In genomic region chr2:229032596-229033234, GRCh38 we compare ENCODE assay signal across 28 cellular contexts.
A peak's percentile ranks its signal among the peaks of the same experiment; 100 is the strongest.
DNase-seq lines count a peak whose midpoint lies in the region; ATAC-seq, FAIRE-seq and TF ChIP-seq lines count a peak whose summit lies in the region.
"Had no signal": no experiment of that assay in that cellular context is flagged by ENCODE, and none has a peak within 500 bp of the region (broad histone marks: within the 10 kb centered on the region; RNA-seq: fewer than 3 reads in every experiment).

No MANE protein-coding gene starts in this region.

- DNase-seq in AG08396 (ENCODE audit: low spot score) (peak; percentile 15), ELR (ENCODE audit: low read depth) (peak; percentile 25), MG63 (peak; percentile 19), foreskin fibroblast (peak; percentile 20 to 52), HTR-8/SVneo (ENCODE audit: insufficient read length, low spot score) (no peak), heart left ventricle (no peak), small intestine (no peak)
- DNase-seq in stimulated activated naive CD8-positive, alpha-beta T cell treated with anti-CD3 and anti-CD28 coated beads, Interleukin-15, amount 100 ng/mL, for 72 hours: no peak
- DNase-seq: 8988T; ACHN; Caco-2; CD8-positive, alpha-beta T cell; DMS 273 treated with DMSO at 0.1 percent for 48 hours; DMS79; HCEC 1CT; Karpas-422; NCI-H1105 treated with DMSO at 0.1 percent for 48 hours; NCI-H2029; NCI-H446; NCI-H524 treated with DMSO at 0.1 percent for 48 hours; NCI-H774; SK-N-SH; SW 1271 had no signal

- no peaks in the 10 kb centered on the region for H3K4me1 ChIP-seq in heart left ventricle
- H3K4me1 ChIP-seq in small intestine (ENCODE audit: control insufficient read depth in 2 of 2, insufficient read depth in 1 of 2, low read depth in 1 of 2, low read length in 1 of 2): no peaks in the 10 kb centered on the region
- H3K4me1 ChIP-seq: Caco-2 had no signal

- H3K4me3 Mint-ChIP-seq in stimulated activated naive CD8-positive, alpha-beta T cell treated with anti-CD3 and anti-CD28 coated beads, Interleukin-15, amount 100 ng/mL, for 72 hours: no peak overlapping the region
- H3K4me3 Mint-ChIP-seq: B cell; CD8-positive, alpha-beta T cell had no signal

- WGBS in heart left ventricle, 4 donors: 84 to 94% (median 91%) methylated on average over 9 of the region's 9 CpGs
- 92 to 97% (median 92%) methylated on average over 9 of the region's 9 CpGs for WGBS in small intestine, 3 donors

- no peaks in the 10 kb centered on the region for H3K4me1 Mint-ChIP-seq in stimulated activated naive CD8-positive, alpha-beta T cell treated with anti-CD3 and anti-CD28 coated beads, Interleukin-15, amount 100 ng/mL, for 72 hours
- H3K4me1 Mint-ChIP-seq: B cell had no signal

- no peak for TF ChIP-seq POLR2A in heart left ventricle (IDR thresholded peaks at IDR 0.05)

- TF ChIP-seq CTCF in foreskin fibroblast (IDR thresholded peaks at IDR 0.05; ENCODE audit: low read depth, low read length) (no peak), heart left ventricle (IDR thresholded peaks at IDR 0.05) (no peak)

- ATAC-seq in stimulated activated naive CD8-positive, alpha-beta T cell treated with anti-CD3 and anti-CD28 coated beads, Interleukin-15, amount 100 ng/mL, for 72 hours: no peak
- ATAC-seq in heart left ventricle: no peak
- ATAC-seq: CD8-positive, alpha-beta T cell; HepG2 had no signal

- H3K27me3 ChIP-seq in MG63 (no peaks in the 10 kb centered on the region), heart left ventricle (no peaks in the 10 kb centered on the region), small intestine (ENCODE audit: control insufficient read depth in 2 of 2, insufficient read depth in 2 of 2, low read length in 2 of 2) (no peaks in the 10 kb centered on the region)

- FAIRE-seq in HTR-8/SVneo (lab: Jason Lieb, UNC): no peak
- FAIRE-seq in small intestine (lab: Jason Lieb, UNC): no peak
- FAIRE-seq: H1, HepG2, RCC 7860 had no signal

- no peak overlapping the region for H3K4me3 ChIP-seq in MG63
- no peak overlapping the region for H3K4me3 ChIP-seq in foreskin fibroblast (ENCODE audit: low read depth in 1 of 2, low read length in 2 of 2)
- no peak overlapping the region for H3K4me3 ChIP-seq in heart left ventricle
- H3K4me3 ChIP-seq in small intestine (ENCODE audit: low read depth in 1 of 2, low read length in 2 of 2): no peak overlapping the region

- H3K9me3 ChIP-seq in MG63 (peaks cover 3% of the 10 kb centered on the region; the same call in 1 of the 2 replicates), heart left ventricle (peaks cover 0 to 9% (median 0%) of the 10 kb centered on the region in 12 donors), small intestine (ENCODE audit: control insufficient read depth, low read depth) (no peaks in the 10 kb centered on the region)
- H3K9me3 ChIP-seq: Caco-2, SK-N-SH had no signal

- H3K27ac ChIP-seq in heart left ventricle (no peak overlapping the region), small intestine (ENCODE audit: low read depth in 1 of 2, low read length in 1 of 2) (no peak overlapping the region)
- H3K27ac ChIP-seq: C4-2B had no signal

- H3K36me3 ChIP-seq in MG63: no peaks in the 10 kb centered on the region
- H3K36me3 ChIP-seq in heart left ventricle: no peaks in the 10 kb centered on the region
- no peaks in the 10 kb centered on the region for H3K36me3 ChIP-seq in small intestine (ENCODE audit: control insufficient read depth in 2 of 2, insufficient read depth in 2 of 2, low read length in 2 of 2)

- peaks cover 0 to 12% of the 10 kb centered on the region in 2 donors for H3K9me3 Mint-ChIP-seq in stimulated activated naive CD8-positive, alpha-beta T cell treated with anti-CD3 and anti-CD28 coated beads, Interleukin-15, amount 100 ng/mL, for 72 hours

- intact Hi-C loops in heart left ventricle (cut with DNase I): no loop called here

- H3K27ac Mint-ChIP-seq in stimulated activated naive CD8-positive, alpha-beta T cell treated with anti-CD3 and anti-CD28 coated beads, Interleukin-15, amount 100 ng/mL, for 72 hours: no peak overlapping the region
- H3K27ac Mint-ChIP-seq: B cell; CD8-positive, alpha-beta T cell had no signal

- H3K27me3 Mint-ChIP-seq in stimulated activated naive CD8-positive, alpha-beta T cell treated with anti-CD3 and anti-CD28 coated beads, Interleukin-15, amount 100 ng/mL, for 72 hours: no peaks in the 10 kb centered on the region
- H3K27me3 Mint-ChIP-seq: B cell had no signal

Comparison
In these comparisons a context has a peak if more than half of its experiments do, and no peak if none do; other contexts are left out.
1. DNase-seq: peak in AG08396 (single experiment), ELR (single experiment), MG63 (single experiment) and foreskin fibroblast (2 of 2); none in stimulated activated naive CD8-positive, alpha-beta T cell treated with anti-CD3 and anti-CD28 coated beads, Interleukin-15, amount 100 ng/mL, for 72 hours (0 of 2), HTR-8/SVneo (single experiment), heart left ventricle (0 of 5) and small intestine (single experiment).